ENCODE assay signal across 9 cellular contexts in genomic region chr3:177615015-177615414, GRCh38.
DNase-seq lines count a peak whose midpoint lies in the region; ATAC-seq and TF ChIP-seq lines count a peak whose summit lies in the region.
"Had no signal": no experiment of that assay in that cellular context is flagged by ENCODE, and none has a peak within 500 bp of the region (broad histone marks: within the 10 kb centered on the region; RNA-seq: fewer than 3 reads in every experiment).

No MANE protein-coding gene starts in this region.

- no peaks in the 10 kb centered on the region for H3K36me3 Mint-ChIP-seq in osteocyte (ENCODE audit: unreplicated experiment)
- peaks cover 0 to 5% (median 4%) of the 10 kb centered on the region in 3 donors for H3K36me3 Mint-ChIP-seq in immature natural killer cell

- H3K4me1 Mint-ChIP-seq in osteocyte (ENCODE audit: unreplicated experiment), result peaks cover 81% of the 10 kb centered on the region
- H3K4me1 Mint-ChIP-seq in immature natural killer cell, result no peaks in the 10 kb centered on the region

- DNase-seq in GDM1 (lab: John Stamatoyannopoulos, UW), result peak; percentile 50
- peak; percentile 80 for DNase-seq in NCI-H748 treated with DMSO at 0.1 percent for 48 hours (lab: John Stamatoyannopoulos, UW)
- peak; percentile 60 for DNase-seq in epithelial cell of prostate (ENCODE audit: low read depth, low spot score)
- peak; percentile 85 for DNase-seq in osteocyte (ENCODE audit: extremely low spot score, unreplicated experiment)
- DNase-seq in NCI-H187 (lab: John Stamatoyannopoulos, UW), result no peak
- DNase-seq in immature natural killer cell, result no peak

- H3K27me3 Mint-ChIP-seq in osteocyte (ENCODE audit: unreplicated experiment) (no peaks in the 10 kb centered on the region), immature natural killer cell (ENCODE audit: low read depth in 3 of 3) (peaks cover 2 to 6% (median 5%) of the 10 kb centered on the region in 3 donors)

- H3K9me3 Mint-ChIP-seq in osteocyte (ENCODE audit: unreplicated experiment) (no peaks in the 10 kb centered on the region), immature natural killer cell (no peaks in the 10 kb centered on the region)

- ATAC-seq in HG02938 (IDR thresholded peaks at IDR 0.05; ENCODE audit: unreplicated experiment) (no peak), HG02870 (IDR thresholded peaks at IDR 0.05; ENCODE audit: unreplicated experiment) (no peak)
- ATAC-seq: HCT116 had no signal

- TF ChIP-seq CTCF in osteocyte (IDR thresholded peaks at IDR 0.05), result no peak

- H3K27ac Mint-ChIP-seq in osteocyte (ENCODE audit: unreplicated experiment) (peak overlapping the region; percentile 77), immature natural killer cell (no peak overlapping the region)

- H3K4me3 Mint-ChIP-seq in osteocyte (ENCODE audit: unreplicated experiment), result no peak overlapping the region
- no peak overlapping the region for H3K4me3 Mint-ChIP-seq in immature natural killer cell

- H3K27ac ChIP-seq in epithelial cell of prostate, result no peak overlapping the region

Comparison
In these comparisons a context has a peak if more than half of its experiments do, and no peak if none do; other contexts are left out.
1. DNase-seq: peak in GDM1 (single experiment), NCI-H748 treated with DMSO at 0.1 percent for 48 hours (single experiment), epithelial cell of prostate (single experiment) and osteocyte (single experiment); none in NCI-H187 (0 of 2) and immature natural killer cell (0 of 3).